In genomic region chr3:49007771-49008528, GRCh38 we compare ENCODE assay signal across 8 cellular contexts. TPM values are rescaled to one million over a fixed set of nuclear protein-coding genes. Genes with fewer than 3 reads are reported as not detected.
DNase-seq lines count a peak whose midpoint lies in the region; ATAC-seq, FAIRE-seq and TF ChIP-seq lines count a peak whose summit lies in the region.

No MANE protein-coding gene starts in this region.

- H3K4me3 ChIP-seq in liver (ENCODE audit: low read depth in 1 of 3, low read length in 3 of 3) = peak overlapping the region in 2 of 3 donors; percentile 64 to 69

- TF ChIP-seq RAD21 in liver (IDR thresholded peaks at IDR 0.05) = no peak

- WGBS in liver = 23% methylated on average over 41 of the region's 41 CpGs

- H3K27ac ChIP-seq in 22Rv1 (peak overlapping the region; percentile 98), liver (ENCODE audit: low read depth in 1 of 2, low read length in 2 of 2) (peak overlapping the region; percentile 80 to 98)

- H3K9ac ChIP-seq in liver (ENCODE audit: low read depth in 1 of 2, low read length in 2 of 2) = peak overlapping the region in 1 of 2 donors; percentile 81

- no peaks in the 10 kb centered on the region for H3K27me3 Mint-ChIP-seq in dendritic cell treated with granulocyte-macrophage colony-stimulating factor and Interleukin-4, amounts not matched to agents 40 ng/mL and 50 ng/mL, for 4 days

- peaks cover 6 to 31% (median 20%) of the 10 kb centered on the region in 4 donors for H3K4me1 ChIP-seq in liver (ENCODE audit: control insufficient read depth in 4 of 4, insufficient read depth in 4 of 4, low read length in 3 of 4)

- H3K4me1 Mint-ChIP-seq in dendritic cell treated with granulocyte-macrophage colony-stimulating factor and Interleukin-4, amounts not matched to agents 40 ng/mL and 50 ng/mL, for 4 days (ENCODE audit: low read depth) = peaks cover 43% of the 10 kb centered on the region

- H3K36me3 Mint-ChIP-seq in dendritic cell treated with granulocyte-macrophage colony-stimulating factor and Interleukin-4, amounts not matched to agents 40 ng/mL and 50 ng/mL, for 4 days (ENCODE audit: low read depth) = peaks cover 56% of the 10 kb centered on the region

- TF ChIP-seq CTCF in 22Rv1 (IDR thresholded peaks at IDR 0.05) (peak; percentile 21), liver (IDR thresholded peaks at IDR 0.05; ENCODE audit: low read depth, low read length, missing input control) (no peak)

- no peaks in the 10 kb centered on the region for H3K9me3 ChIP-seq in liver (ENCODE audit: control insufficient read depth in 4 of 4, low read length in 3 of 4)

- DNase-seq in GM18507 (ENCODE audit: extremely low spot score, insufficient read length, low read depth) (peak; percentile 77), NCI-H510A treated with DMSO at 0.1 percent for 48 hours (lab: John Stamatoyannopoulos, UW) (peak; percentile 19)
- peak; percentile 87 to 91 for DNase-seq in activated CD4-positive, alpha-beta T cell treated with anti-CD3 and anti-CD28 coated beads, Interleukin-2, amount 50 U/mL, for 4 hours
- DNase-seq in stimulated activated CD4-positive, alpha-beta T cell treated with anti-CD3 and anti-CD28 coated beads, Interleukin-4, amount 100 ng/mL, for 48 hours (ENCODE audit: low read depth in 2 of 2) = peak; percentile 82 to 86

- peak overlapping the region; percentile 100 for H3K27ac Mint-ChIP-seq in dendritic cell treated with granulocyte-macrophage colony-stimulating factor and Interleukin-4, amounts not matched to agents 40 ng/mL and 50 ng/mL, for 4 days

- peaks cover 0 to 16% (median 2%) of the 10 kb centered on the region in 4 donors for H3K36me3 ChIP-seq in liver (ENCODE audit: control insufficient read depth in 4 of 4, insufficient read depth in 3 of 4, low read depth in 1 of 4, low read length in 3 of 4)

- intact Hi-C loops in dendritic cell treated with granulocyte-macrophage colony-stimulating factor and Interleukin-4, amounts not matched to agents 40 ng/mL and 50 ng/mL, for 4 days (cut with micrococcal nuclease) = loop anchor here (1.0 kb wide), 1 partner anchor 13 kb away; no protein-coding TSS in a partner anchor

- ATAC-seq in HG03045 (IDR thresholded peaks at IDR 0.05; ENCODE audit: unreplicated experiment) = peak; percentile 36

- no peaks in the 10 kb centered on the region for H3K9me3 Mint-ChIP-seq in dendritic cell treated with granulocyte-macrophage colony-stimulating factor and Interleukin-4, amounts not matched to agents 40 ng/mL and 50 ng/mL, for 4 days

- peak overlapping the region; percentile 99 for H3K4me3 Mint-ChIP-seq in dendritic cell treated with granulocyte-macrophage colony-stimulating factor and Interleukin-4, amounts not matched to agents 40 ng/mL and 50 ng/mL, for 4 days

- peak; percentile 87 for FAIRE-seq in GM18507 (lab: Jason Lieb, UNC)

- H3K27me3 ChIP-seq in liver (ENCODE audit: control insufficient read depth in 4 of 4, insufficient read depth in 4 of 4, low read length in 3 of 4) = no peaks in the 10 kb centered on the region

TF ChIP-seq in liver, 16 proteins besides CTCF, POLR2A, EP300 and RAD21:
- TF ChIP-seq TAF1 (conservative IDR thresholded peaks at IDR 0.05) = no peak
- TF ChIP-seq REST (IDR thresholded peaks at IDR 0.05) = no peak
- no peak for TF ChIP-seq MAX (IDR thresholded peaks at IDR 0.05)
- no peak for TF ChIP-seq JUND (IDR thresholded peaks at IDR 0.05)
- no peak for TF ChIP-seq ATF3 (IDR thresholded peaks at IDR 0.05)
- TF ChIP-seq FOXA2 (IDR thresholded peaks at IDR 0.05) = no peak
- no peak for TF ChIP-seq HNF4A (conservative IDR thresholded peaks at IDR 0.05)
- no peak for TF ChIP-seq GABPA (IDR thresholded peaks at IDR 0.05 in 1 of 2, conservative IDR thresholded peaks at IDR 0.05 in 1 of 2)
- TF ChIP-seq RXRA (IDR thresholded peaks at IDR 0.05) = no peak
- TF ChIP-seq FOXA1 (IDR thresholded peaks at IDR 0.05) = no peak

RNA-seq across cellular contexts. Expression of gene WDR6, which starts 0.8 kb away (rescaled TPM):
- 10 to 100 TPM; 43.9 to 50.9 TPM for total RNA-seq in liver
- 10 to 100 TPM; 29.4 to 50.1 TPM for polyA plus RNA-seq in liver

RNA-seq across cellular contexts. Expression of gene DALRD3, which starts 10.4 kb away (rescaled TPM):
- total RNA-seq in liver = 10 to 100 TPM in 1 of 2 donors, 1 to 10 TPM in 1; 7.9 to 10.6 TPM
- polyA plus RNA-seq in liver = 1 to 10 TPM; 8.6 to 9.9 TPM

RNA-seq across cellular contexts. Expression of gene NDUFAF3, which starts 14.0 kb away (rescaled TPM):
- 10 to 100 TPM; 28.6 to 75.6 TPM for total RNA-seq in liver
- polyA plus RNA-seq in liver = 100 to 1,000 TPM in 1 of 2 donors, 10 to 100 TPM in 1; 68.4 to 107 TPM

RNA-seq across cellular contexts. Expression of gene P4HTM, which starts 17.9 kb away (rescaled TPM):
- 10 to 100 TPM in 1 of 2 donors, 1 to 10 TPM in 1; 10.0 to 12.8 TPM for total RNA-seq in liver
- 10 to 100 TPM; 11.0 to 16.2 TPM for polyA plus RNA-seq in liver

RNA-seq across cellular contexts. Expression of gene IMPDH2, which starts 21.2 kb away (rescaled TPM):
- total RNA-seq in liver = 100 to 1,000 TPM in 1 of 2 donors, 10 to 100 TPM in 1; 33.6 to 182 TPM
- 10 to 100 TPM; 20.9 to 45.8 TPM for polyA plus RNA-seq in liver

Comparison
In these comparisons a context has a peak if more than half of its experiments do, and no peak if none do; other contexts are left out.
1. Peak in every context shown above with its lines: DNase-seq, ATAC-seq, H3K4me3 ChIP-seq and H3K27ac ChIP-seq.
2. DNase-seq: peak in every context shown above with its lines; median percentile 89 in activated CD4-positive, alpha-beta T cell treated with anti-CD3 and anti-CD28 coated beads, Interleukin-2, amount 50 U/mL, for 4 hours; 84 in stimulated activated CD4-positive, alpha-beta T cell treated with anti-CD3 and anti-CD28 coated beads, Interleukin-4, amount 100 ng/mL, for 48 hours; 77 in GM18507; 19 in NCI-H510A treated with DMSO at 0.1 percent for 48 hours.